18 cellular contexts compared by ENCODE assay signal in the genomic region with DNA sequence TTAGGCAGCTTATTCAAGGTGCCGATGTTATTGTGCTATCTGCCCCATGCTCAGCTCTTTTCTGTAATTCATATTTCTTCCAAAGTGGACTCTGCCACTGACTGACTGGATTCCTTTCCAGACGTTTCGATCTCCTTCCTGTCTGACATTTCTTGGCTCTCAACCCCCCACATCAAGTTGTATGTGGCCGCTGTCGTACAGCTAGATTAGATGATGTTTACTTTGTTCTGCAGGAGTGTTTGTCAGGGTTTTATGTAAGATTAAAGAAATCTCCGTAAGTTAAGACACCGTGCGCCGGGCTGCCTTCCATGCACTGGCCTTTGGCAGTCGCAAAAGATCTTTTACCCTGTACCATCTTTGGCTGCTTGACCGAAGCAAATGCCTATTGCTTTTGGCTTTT.
DNase-seq lines count a peak whose midpoint lies in the region; ATAC-seq, FAIRE-seq and TF ChIP-seq lines count a peak whose summit lies in the region.
"Had no signal": no experiment of that assay in that cellular context is flagged by ENCODE, and none has a peak within 500 bp of the region (broad histone marks: within the 10 kb centered on the region; RNA-seq: fewer than 3 reads in every experiment).

No MANE protein-coding gene starts in this region.

- no peaks in the 10 kb centered on the region for H3K36me3 ChIP-seq in gastroesophageal sphincter
- H3K36me3 ChIP-seq in pancreas: no peaks in the 10 kb centered on the region
- H3K36me3 ChIP-seq: adrenal gland, BLaER1, SJSA1, tibial nerve had no signal

- intact Hi-C loops in pancreas (cut with DNase I): no loop called here

- H3K9me3 ChIP-seq in gastroesophageal sphincter: no peaks in the 10 kb centered on the region
- H3K9me3 ChIP-seq in pancreas: no peaks in the 10 kb centered on the region
- H3K9me3 ChIP-seq: adrenal gland, BLaER1, mucosa of descending colon, SJSA1, tibial nerve had no signal

- peak; percentile 32 for DNase-seq in NCI-H82 (lab: John Stamatoyannopoulos, UW)
- no peak for DNase-seq in NCI-H82 treated with DMSO at 0.1 percent for 48 hours (lab: John Stamatoyannopoulos, UW; ENCODE audit: unreplicated experiment)
- DNase-seq in pancreas: peak in 4 of 6 donors; percentile 11 to 59 (median 18)
- no peak for DNase-seq in NOMO-1 treated with DMSO at 0.1 percent for 48 hours (lab: John Stamatoyannopoulos, UW; ENCODE audit: unreplicated experiment)
- DNase-seq in NCI-H2107 (lab: John Stamatoyannopoulos, UW): no peak
- DNase-seq: activated T-cell treated with anti-CD3 and anti-CD28 coated beads, Interleukin-2, amount 50 U/mL, for 1 hour; adrenal gland; mucosa of descending colon; NCI-H187; T-helper 9 cell had no signal

- TF ChIP-seq POLR2A in gastroesophageal sphincter (IDR thresholded peaks at IDR 0.05): no peak

- WGBS in gastroesophageal sphincter (ENCODE audit: low coverage in 1 of 2), 2 donors: 21 to 55% methylated on average over 7 to 11 of the region's 11 CpGs
- 12 to 13% methylated on average over 11 of the region's 11 CpGs for WGBS in pancreas, 2 donors

- no peaks in the 10 kb centered on the region for H3K27me3 ChIP-seq in gastroesophageal sphincter
- H3K27me3 ChIP-seq in pancreas: peaks cover 0 to 2% (median 0%) of the 10 kb centered on the region in 4 donors
- H3K27me3 ChIP-seq: adrenal gland, BLaER1, SJSA1, tibial nerve had no signal

- TF ChIP-seq CTCF in VCaP (conservative IDR thresholded peaks at IDR 0.05) (no peak), gastroesophageal sphincter (IDR thresholded peaks at IDR 0.05) (no peak), pancreas (IDR thresholded peaks at IDR 0.05) (no peak)

- FAIRE-seq in pancreas (lab: Jason Lieb, UNC): no peak
- FAIRE-seq: GM19239 had no signal

- H3K4me3 ChIP-seq in gastroesophageal sphincter (peak overlapping the region in 1 of 2 donors; percentile 2), pancreas (peak overlapping the region in 2 of 4 donors; percentile 2)
- H3K4me3 ChIP-seq: adrenal gland, BLaER1, mucosa of descending colon, SJSA1, tibial nerve had no signal

- H3K27ac ChIP-seq in VCaP (peak overlapping the region; percentile 51), gastroesophageal sphincter (peak overlapping the region in 3 of 4 donors; percentile 25 to 61 (median 53)), pancreas (peak overlapping the region in 2 of 4 donors; percentile 43 to 51)
- H3K27ac ChIP-seq: 22Rv1, adrenal gland, BLaER1, SJSA1 had no signal

- peaks cover 0 to 41% (median 5%) of the 10 kb centered on the region in 3 donors for H3K4me1 ChIP-seq in gastroesophageal sphincter
- peaks cover 12 to 17% (median 16%) of the 10 kb centered on the region in 3 donors for H3K4me1 ChIP-seq in pancreas
- H3K4me1 ChIP-seq: BLaER1 had no signal

- ATAC-seq in gastroesophageal sphincter (no peak), pancreas (peak; percentile 67 to 87 (median 76)), GM21360 (IDR thresholded peaks at IDR 0.05; ENCODE audit: unreplicated experiment) (no peak)
- ATAC-seq: mucosa of descending colon had no signal

- no peak for TF ChIP-seq EP300 in gastroesophageal sphincter (IDR thresholded peaks at IDR 0.05)

Comparison
In these comparisons a context has a peak if more than half of its experiments do, and no peak if none do; other contexts are left out.
1. DNase-seq: peak in NCI-H82 (single experiment) and pancreas (4 of 6); none in NCI-H82 treated with DMSO at 0.1 percent for 48 hours (single experiment), NOMO-1 treated with DMSO at 0.1 percent for 48 hours (single experiment) and NCI-H2107 (single experiment).
2. ATAC-seq: peak in pancreas (4 of 4); none in gastroesophageal sphincter (single experiment) and GM21360 (single experiment).